ENCODE assay signal across 26 cellular contexts in genomic region chr5:40627708-40628107, GRCh38. TPM values are rescaled to one million over a fixed set of nuclear protein-coding genes. Genes with fewer than 3 reads are reported as not detected.
DNase-seq lines count a peak whose midpoint lies in the region; ATAC-seq, FAIRE-seq and TF ChIP-seq lines count a peak whose summit lies in the region.
"Had no signal": no experiment of that assay in that cellular context is flagged by ENCODE, and none has a peak within 500 bp of the region (broad histone marks: within the 10 kb centered on the region; RNA-seq: fewer than 3 reads in every experiment).

No MANE protein-coding gene starts in this region.

- H3K9ac ChIP-seq in GM23248, result no peak overlapping the region

- H3K4me1 Mint-ChIP-seq in T-helper 2 cell treated with Interferon-gamma antibody and Interleukin-4, amounts not matched to agents 5 μg/mL and 100 μg/mL, for 36 hours (ENCODE audit: low read depth), result peaks cover 32% of the 10 kb centered on the region

- H3K27ac ChIP-seq in GM23248, result no peak overlapping the region
- H3K27ac ChIP-seq: gastroesophageal sphincter, lower lobe of right lung, SJCRH30 had no signal

- H3K27ac Mint-ChIP-seq in T-helper 2 cell treated with Interferon-gamma antibody and Interleukin-4, amounts not matched to agents 5 μg/mL and 100 μg/mL, for 36 hours, result no peak overlapping the region
- H3K27ac Mint-ChIP-seq: stimulated activated naive B cell treated with anti-CD40 and anti-IgM and Interleukin-4, amounts not matched to agents 10 μg/mL and 1 μg/mL and 100 μg/mL, for 72 hours had no signal

- peaks cover 8% of the 10 kb centered on the region for H3K4me1 ChIP-seq in GM23248 (ENCODE audit: insufficient read depth)
- H3K4me1 ChIP-seq: gastroesophageal sphincter, lower lobe of right lung had no signal

- peaks cover 5% of the 10 kb centered on the region for H3K36me3 Mint-ChIP-seq in T-helper 2 cell treated with Interferon-gamma antibody and Interleukin-4, amounts not matched to agents 5 μg/mL and 100 μg/mL, for 36 hours (ENCODE audit: low read depth)
- H3K36me3 Mint-ChIP-seq: CD8-positive, alpha-beta T cell; stimulated activated naive B cell treated with anti-CD40 and anti-IgM and Interleukin-4, amounts not matched to agents 10 μg/mL and 1 μg/mL and 100 μg/mL, for 72 hours had no signal

- H2AFZ ChIP-seq in GM23248, result peak overlapping the region; percentile 37; the same call in 1 of the 2 replicates

- no peaks in the 10 kb centered on the region for H3K9me2 ChIP-seq in GM23248 (ENCODE audit: insufficient read depth)

- peak; percentile 35 for FAIRE-seq in RCC 7860 (lab: Jason Lieb, UNC)
- FAIRE-seq: keratinocyte, small intestine had no signal

- H3F3A ChIP-seq in GM23248 (ENCODE audit: insufficient read depth), result no peaks in the 10 kb centered on the region; the same call in 1 of the 2 replicates

- H3K9me3 ChIP-seq in GM23248 (ENCODE audit: low read depth), result no peaks in the 10 kb centered on the region
- H3K9me3 ChIP-seq: gastroesophageal sphincter, lower lobe of right lung, SJCRH30 had no signal

- in situ Hi-C loops in GM23248 (cut with MboI), result no loop called here

- H3K27me3 ChIP-seq in GM23248 (replicated peaks; ENCODE audit: insufficient read depth), result no peaks in the 10 kb centered on the region
- H3K27me3 ChIP-seq: gastroesophageal sphincter, SJCRH30 had no signal

- H3K4me3 ChIP-seq in AG09309 (ENCODE audit: control insufficient read depth, low read depth, low read length), result no peak overlapping the region
- H3K4me3 ChIP-seq in GM23248, result no peak overlapping the region
- H3K4me3 ChIP-seq in fibroblast of villous mesenchyme (ENCODE audit: low read depth, low read length), result no peak overlapping the region
- H3K4me3 ChIP-seq: gastroesophageal sphincter, lower lobe of right lung, SJCRH30 had no signal

- no peak for ATAC-seq in HG03432 (IDR thresholded peaks at IDR 0.05; ENCODE audit: unreplicated experiment)
- ATAC-seq: gastroesophageal sphincter; Panc1; stimulated activated naive B cell treated with anti-CD40 and anti-IgM and Interleukin-4, amounts not matched to agents 10 μg/mL and 1 μg/mL and 100 μg/mL, for 72 hours had no signal

- no peak overlapping the region for H3K4me2 ChIP-seq in GM23248 (ENCODE audit: unreplicated experiment)

- no peaks in the 10 kb centered on the region for H4K20me1 ChIP-seq in GM23248 (ENCODE audit: insufficient read depth)

- TF ChIP-seq CTCF in AG09309 (IDR thresholded peaks at IDR 0.05; ENCODE audit: control insufficient read depth, insufficient read depth, low read depth, low read length, missing control alignments) (no peak), fibroblast of villous mesenchyme (IDR thresholded peaks at IDR 0.05; ENCODE audit: insufficient read depth, low read depth, low read length) (no peak)

- DNase-seq in AG09309 (ENCODE audit: low read depth), result peak; percentile 61
- DNase-seq in GM23248, result peak; percentile 9
- DNase-seq in RCC 7860 (ENCODE audit: low spot score), result no peak
- DNase-seq in fibroblast of villous mesenchyme (ENCODE audit: low read depth), result peak; percentile 16
- DNase-seq in T-helper 2 cell treated with Interferon-gamma antibody and Interleukin-4, amounts not matched to agents 5 μg/mL and 100 μg/mL, for 36 hours (ENCODE audit: low spot score), result no peak
- DNase-seq in foreskin melanocyte, result no peak
- no peak for DNase-seq in NCI-H1930 (lab: John Stamatoyannopoulos, UW)
- DNase-seq: activated CD4-positive, alpha-beta T cell treated with anti-CD3 and anti-CD28 coated beads, Interleukin-2, amount 50 U/mL, for 1 hour; activated CD8-positive, alpha-beta memory T cell treated with anti-CD3 and anti-CD28 coated beads, Interleukin-2, amount 50 U/mL, for 48 hours; activated effector memory CD4-positive, alpha-beta T cell treated with anti-CD3 and anti-CD28 coated beads, Interleukin-2, amount 50 U/mL, for 16 hours; anterior cingulate cortex; CD8-positive, alpha-beta T cell; GDM1; lower lobe of right lung; NCI-H187 treated with DMSO at 0.1 percent for 48 hours; NCI-H345; SJCRH30; small intestine; stimulated activated CD4-positive, alpha-beta T cell treated with anti-CD3 and anti-CD28 coated beads, Interleukin-2, amount 100 ng/mL, for 24 hours; stimulated activated naive B cell treated with anti-CD40 and anti-IgM and Interleukin-4, amounts not matched to agents 10 μg/mL and 1 μg/mL and 100 μg/mL, for 72 hours; T-helper 1 cell had no signal

- no peaks in the 10 kb centered on the region for H3K36me3 ChIP-seq in GM23248 (ENCODE audit: low read depth)
- H3K36me3 ChIP-seq: gastroesophageal sphincter, lower lobe of right lung, SJCRH30 had no signal

- WGBS in GM23248 (ENCODE audit: low coverage in 1 of 2, low lambda C conversion rate in 2 of 2, missing lambda C conversion rate in 2 of 2), 2 experiments, result 21 to 37% methylated on average over 2 of the region's 2 CpGs

- H3K9me3 Mint-ChIP-seq in T-helper 2 cell treated with Interferon-gamma antibody and Interleukin-4, amounts not matched to agents 5 μg/mL and 100 μg/mL, for 36 hours, result peaks cover 3% of the 10 kb centered on the region
- H3K9me3 Mint-ChIP-seq: CD8-positive, alpha-beta T cell; central memory CD8-positive, alpha-beta T cell; stimulated activated naive B cell treated with anti-CD40 and anti-IgM and Interleukin-4, amounts not matched to agents 10 μg/mL and 1 μg/mL and 100 μg/mL, for 72 hours had no signal

- H3K4me3 Mint-ChIP-seq in T-helper 2 cell treated with Interferon-gamma antibody and Interleukin-4, amounts not matched to agents 5 μg/mL and 100 μg/mL, for 36 hours, result no peak overlapping the region
- H3K4me3 Mint-ChIP-seq: CD8-positive, alpha-beta T cell; central memory CD8-positive, alpha-beta T cell; stimulated activated naive B cell treated with anti-CD40 and anti-IgM and Interleukin-4, amounts not matched to agents 10 μg/mL and 1 μg/mL and 100 μg/mL, for 72 hours had no signal

- H3K79me2 ChIP-seq in GM23248 (ENCODE audit: insufficient read depth), result no peaks in the 10 kb centered on the region

- no peaks in the 10 kb centered on the region for H3K27me3 Mint-ChIP-seq in T-helper 2 cell treated with Interferon-gamma antibody and Interleukin-4, amounts not matched to agents 5 μg/mL and 100 μg/mL, for 36 hours (ENCODE audit: low read depth)
- H3K27me3 Mint-ChIP-seq: central memory CD8-positive, alpha-beta T cell; stimulated activated naive B cell treated with anti-CD40 and anti-IgM and Interleukin-4, amounts not matched to agents 10 μg/mL and 1 μg/mL and 100 μg/mL, for 72 hours had no signal

RNA-seq across cellular contexts. Expression of gene PTGER4, which starts 52.0 kb away (rescaled TPM):
- 0.13 TPM in 1 of 2 replicates, not detected in the other for total RNA-seq in GM23248 (2014; rRNA removed; shearing (Covaris generic))
- polyA plus RNA-seq in GM23248 (2016; fragmentation: Nextera tagmentation; extraction: Ambion mirVana), result 0.41 and 0.46 TPM in 2 replicates
- total RNA-seq in fibroblast of villous mesenchyme, result 4.3 and 8.7 TPM in 2 replicates

Comparison
In these comparisons a context has a peak if more than half of its experiments do, and no peak if none do; other contexts are left out.
1. DNase-seq: peak in AG09309 (single experiment), GM23248 (single experiment) and fibroblast of villous mesenchyme (single experiment); none in RCC 7860 (single experiment), T-helper 2 cell treated with Interferon-gamma antibody and Interleukin-4, amounts not matched to agents 5 μg/mL and 100 μg/mL, for 36 hours (single experiment), foreskin melanocyte (single experiment) and NCI-H1930 (0 of 2).